ENCODE assay signal across 1 cellular context in genomic region chr14:21072781-21073339, GRCh38.
TF ChIP-seq lines count a peak whose summit lies in the region.

No MANE protein-coding gene starts in this region.

TF ChIP-seq in GM23338, 12 proteins besides CTCF, POLR2A, EP300 and RAD21:
- TF ChIP-seq REST (IDR thresholded peaks at IDR 0.05; ENCODE audit: unreplicated experiment): no peak
- no peak for TF ChIP-seq CREB1 (CRISPR knock-in tag; IDR thresholded peaks at IDR 0.05; ENCODE audit: low read depth)
- no peak for TF ChIP-seq STAT1 (IDR thresholded peaks at IDR 0.05; ENCODE audit: unreplicated experiment)
- TF ChIP-seq NANOG (IDR thresholded peaks at IDR 0.05; ENCODE audit: borderline replicate concordance): no peak
- TF ChIP-seq ETS1 (IDR thresholded peaks at IDR 0.05): no peak
- TF ChIP-seq JUNB (IDR thresholded peaks at IDR 0.05; ENCODE audit: unreplicated experiment): no peak
